In genomic region chr14:96180004-96180403, GRCh38 we compare ENCODE assay signal across 22 cellular contexts. TPM values are rescaled to one million over a fixed set of nuclear protein-coding genes. Genes with fewer than 3 reads are reported as not detected.
"Had no signal": no experiment of that assay in that cellular context is flagged by ENCODE, and none has a peak within 500 bp of the region (broad histone marks: within the 10 kb centered on the region; RNA-seq: fewer than 3 reads in every experiment).

No MANE protein-coding gene starts in this region.

- H3K36me3 ChIP-seq: heart left ventricle, neural progenitor cell, ovary, suprapubic skin, tibial artery, upper lobe of left lung, uterus had no signal

- H2AFZ ChIP-seq: neural progenitor cell had no signal

- H3K4me2 ChIP-seq: neural progenitor cell, smooth muscle cell had no signal

- H3K9ac ChIP-seq: neural progenitor cell had no signal

- DNase-seq: effector memory CD4-positive, alpha-beta T cell; heart left ventricle; hippocampal formation; left colon; left ventricle myocardium superior; mesenchymal stem cell; midbrain; nucleus accumbens; ovary; right cardiac atrium; stimulated activated CD4-positive, alpha-beta T cell treated with anti-CD3 and anti-CD28 coated beads, Interleukin-2, amount 100 ng/mL, for 48 hours; stimulated activated naive CD8-positive, alpha-beta T cell treated with anti-CD3 and anti-CD28 coated beads, Interleukin-15, Interleukin-2, amounts not matched to agents 100 U/mL and 50 U/mL, for 24 hours; tibial artery; upper lobe of left lung; uterus had no signal

- ATAC-seq: heart left ventricle; left colon; left ventricle myocardium superior; natural killer cell treated with Interleukin-12 subunit alpha and Interleukin-12 subunit beta and Interleukin-15 and Interleukin-18, amount 100 ng/mL, for 72 hours; right cardiac atrium; stimulated activated naive CD8-positive, alpha-beta T cell treated with anti-CD3 and anti-CD28 coated beads, Interleukin-15, Interleukin-2, amounts not matched to agents 100 U/mL and 50 U/mL, for 24 hours had no signal

- H3K27me3 ChIP-seq: neural progenitor cell, ovary, upper lobe of left lung, uterus had no signal

- H3K36me3 Mint-ChIP-seq: natural killer cell treated with Interleukin-12 subunit alpha and Interleukin-12 subunit beta and Interleukin-15 and Interleukin-18, amount 100 ng/mL, for 72 hours; neural progenitor cell had no signal

- FAIRE-seq: endometrium, frontal cortex had no signal

- H3K27ac Mint-ChIP-seq: natural killer cell treated with Interleukin-12 subunit alpha and Interleukin-12 subunit beta and Interleukin-15 and Interleukin-18, amount 100 ng/mL, for 72 hours; neural progenitor cell had no signal

- H3K27ac ChIP-seq: heart left ventricle, neural progenitor cell, ovary, suprapubic skin, tibial artery, upper lobe of left lung had no signal

- H3K4me1 ChIP-seq: neural progenitor cell had no signal

- H3K9me3 ChIP-seq: heart left ventricle, ovary, suprapubic skin, tibial artery, upper lobe of left lung, uterus had no signal

- H3K4me3 Mint-ChIP-seq: natural killer cell treated with Interleukin-12 subunit alpha and Interleukin-12 subunit beta and Interleukin-15 and Interleukin-18, amount 100 ng/mL, for 72 hours; neural progenitor cell had no signal

- H3K4me3 ChIP-seq: heart left ventricle, lung, neural progenitor cell, ovary, smooth muscle cell, suprapubic skin, tibial artery, upper lobe of left lung, uterus had no signal

- H3K9me3 Mint-ChIP-seq: natural killer cell treated with Interleukin-12 subunit alpha and Interleukin-12 subunit beta and Interleukin-15 and Interleukin-18, amount 100 ng/mL, for 72 hours; neural progenitor cell had no signal

RNA-seq across cellular contexts. Expression of gene BDKRB2, which starts 24.6 kb away (rescaled TPM):
- total RNA-seq: natural killer cell treated with Interleukin-12 subunit alpha and Interleukin-12 subunit beta and Interleukin-15 and Interleukin-18, amount 100 ng/mL, for 72 hours had no signal
